28 cellular contexts compared by ENCODE assay signal in genomic region chr13:40464349-40464748, GRCh38.
DNase-seq lines count a peak whose midpoint lies in the region.
"Had no signal": no experiment of that assay in that cellular context is flagged by ENCODE, and none has a peak within 500 bp of the region (broad histone marks: within the 10 kb centered on the region; RNA-seq: fewer than 3 reads in every experiment).

No MANE protein-coding gene starts in this region.

- no peak overlapping the region for H3K27ac ChIP-seq in GM23248
- H3K27ac ChIP-seq: epithelial cell of prostate, HL-60, prostate gland, SK-N-MC, transverse colon had no signal

- H3K9ac ChIP-seq in GM23248: no peak overlapping the region

- no peaks in the 10 kb centered on the region for H3K27me3 ChIP-seq in GM23248 (replicated peaks; ENCODE audit: insufficient read depth)
- H3K27me3 ChIP-seq: MG63, transverse colon had no signal

- H3K79me2 ChIP-seq in GM23248 (ENCODE audit: insufficient read depth): no peaks in the 10 kb centered on the region

- no peaks in the 10 kb centered on the region for H4K20me1 ChIP-seq in GM23248 (ENCODE audit: insufficient read depth)

- no peaks in the 10 kb centered on the region for H3K9me3 ChIP-seq in GM23248 (ENCODE audit: low read depth)
- H3K9me3 ChIP-seq: MG63, prostate gland, transverse colon had no signal

- no peaks in the 10 kb centered on the region for H3K4me1 ChIP-seq in GM23248 (ENCODE audit: insufficient read depth)
- H3K4me1 ChIP-seq: prostate gland, transverse colon had no signal

- in situ Hi-C loops in GM23248 (cut with MboI): no loop called here

- no peak overlapping the region for H2AFZ ChIP-seq in GM23248

- no peaks in the 10 kb centered on the region for H3K36me3 ChIP-seq in GM23248 (ENCODE audit: low read depth)
- H3K36me3 ChIP-seq: MG63, prostate gland, transverse colon had no signal

- DNase-seq in DMS79 (lab: John Stamatoyannopoulos, UW) (peak; percentile 60), NCI-H1092 treated with DMSO at 0.1 percent for 48 hours (lab: John Stamatoyannopoulos, UW) (peak; percentile 52), NCI-H748 (lab: John Stamatoyannopoulos, UW; ENCODE audit: unreplicated experiment) (peak; percentile 92), mesenteric fat pad (ENCODE audit: low spot score) (peak; percentile 47), GM23248 (no peak), NCI-H2081 treated with DMSO at 0.1 percent for 48 hours (lab: John Stamatoyannopoulos, UW) (no peak)
- no peak for DNase-seq in stimulated activated naive CD4-positive, alpha-beta T cell (lab: John Stamatoyannopoulos, UW)
- no peak for DNase-seq in activated CD4-positive, alpha-beta T cell treated with anti-CD3 and anti-CD28 coated beads for 48 hours
- DNase-seq: activated CD4-positive, CD25-positive, alpha-beta regulatory T cell; activated CD8-positive, alpha-beta T cell treated with anti-CD3 and anti-CD28 coated beads, Interleukin-2, amount 10 ng/mL, durations not matched to agents 7 days and 5 days; activated naive CD4-positive, alpha-beta T cell treated with anti-CD3 and anti-CD28 coated beads, Interleukin-2, amount 10 ng/mL, durations not matched to agents 7 days and 5 days; activated T-cell treated with anti-CD3 and anti-CD28 coated beads, Interleukin-2, amount 50 U/mL, for 48 hours; anterior cingulate cortex; CD4-positive, alpha-beta T cell; central memory CD4-positive, alpha-beta T cell; DND-41; immature natural killer cell; MG63; NCI-H1694 treated with DMSO at 0.1 percent for 48 hours; NCI-H82; small intestine; stimulated activated CD4-positive, alpha-beta T cell treated with anti-CD3 and anti-CD28 coated beads, Interleukin-4, amount 100 ng/mL, for 1 hour; stimulated activated naive CD8-positive, alpha-beta T cell treated with anti-CD3 and anti-CD28 coated beads, Interleukin-15, amount 100 ng/mL, for 72 hours; transverse colon had no signal

- H3K9me2 ChIP-seq in GM23248 (ENCODE audit: insufficient read depth): no peaks in the 10 kb centered on the region

- H3K4me3 ChIP-seq in GM23248: no peak overlapping the region
- H3K4me3 ChIP-seq: MG63, prostate gland, SK-N-MC, transverse colon had no signal

- 59 to 62% methylated on average over 10 of the region's 10 CpGs for WGBS in GM23248 (ENCODE audit: low coverage in 1 of 2, low lambda C conversion rate in 2 of 2, missing lambda C conversion rate in 2 of 2), 2 experiments

- H3F3A ChIP-seq in GM23248 (ENCODE audit: insufficient read depth): no peaks in the 10 kb centered on the region

- H3K4me2 ChIP-seq in GM23248 (ENCODE audit: unreplicated experiment): no peak overlapping the region

Comparison
In these comparisons a context has a peak if more than half of its experiments do, and no peak if none do; other contexts are left out.
1. DNase-seq: peak in DMS79 (single experiment), NCI-H1092 treated with DMSO at 0.1 percent for 48 hours (single experiment), NCI-H748 (single experiment) and mesenteric fat pad (single experiment); none in stimulated activated naive CD4-positive, alpha-beta T cell (0 of 6), activated CD4-positive, alpha-beta T cell treated with anti-CD3 and anti-CD28 coated beads for 48 hours (single experiment), GM23248 (single experiment) and NCI-H2081 treated with DMSO at 0.1 percent for 48 hours (single experiment).